In the genomic region with DNA sequence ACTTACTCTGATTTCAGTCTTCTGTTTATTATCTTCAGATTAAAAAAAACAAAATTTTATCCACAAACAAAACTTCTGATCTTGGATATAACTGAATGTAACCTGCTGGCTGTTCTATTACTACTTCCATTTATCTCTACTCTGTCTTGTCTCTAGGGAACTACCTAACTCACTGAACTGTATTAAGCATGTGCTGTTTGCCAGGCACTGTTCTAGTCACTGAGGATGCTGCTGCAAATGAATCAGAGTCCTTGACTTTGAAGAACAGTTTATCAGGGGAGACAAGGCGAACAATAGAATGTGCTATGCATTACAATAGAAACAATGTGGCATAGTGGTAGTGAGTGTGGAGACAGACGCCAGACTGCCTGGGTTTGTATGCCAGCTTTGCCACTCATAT, we compare ENCODE assay signal across 16 cellular contexts. TPM values are rescaled to one million over a fixed set of nuclear protein-coding genes. Genes with fewer than 3 reads are reported as not detected.
A peak's percentile ranks its signal among the peaks of the same experiment; 100 is the strongest.
DNase-seq lines count a peak whose midpoint lies in the region; ATAC-seq and TF ChIP-seq lines count a peak whose summit lies in the region.
"Had no signal": no experiment of that assay in that cellular context is flagged by ENCODE, and none has a peak within 500 bp of the region (broad histone marks: within the 10 kb centered on the region; RNA-seq: fewer than 3 reads in every experiment).

No MANE protein-coding gene starts in this region.

- no peak overlapping the region for H2BK120ac ChIP-seq in neuronal stem cell (ENCODE audit: low read depth, low read length)

- peak overlapping the region; percentile 95 to 99 (median 97); a peak in 19 of 22 replicates for H3K27ac ChIP-seq in BLaER1 treated with 17β-estradiol and CSF1 and Interleukin-3, amounts not matched to agents 10 nM and 100 nM
- H3K27ac ChIP-seq in GM23338 (ENCODE audit: low read depth) (no peak overlapping the region), neuronal stem cell (replicated peaks; ENCODE audit: low read length) (no peak overlapping the region)

- H3K27me3 Mint-ChIP-seq in GM23338 (ENCODE audit: insufficient read depth, low read depth, poor library complexity) = peaks cover 4% of the 10 kb centered on the region
- peaks cover 4% of the 10 kb centered on the region for H3K27me3 Mint-ChIP-seq in activated naive CD8-positive, alpha-beta T cell treated with anti-CD3 and anti-CD28 coated beads, Interleukin-2, amount 10 ng/mL, durations not matched to agents 7 days and 5 days
- no peaks in the 10 kb centered on the region for H3K27me3 Mint-ChIP-seq in neural crest cell (ENCODE audit: low read depth)
- H3K27me3 Mint-ChIP-seq in CD14-positive monocyte (ENCODE audit: low read depth in 3 of 3) = no peaks in the 10 kb centered on the region

- H3K23ac ChIP-seq in neuronal stem cell (ENCODE audit: low read depth, low read length, poor library complexity) = no peak overlapping the region

- H4K20me1 ChIP-seq in BLaER1 treated with 17β-estradiol and CSF1 and Interleukin-3, amounts not matched to agents 10 nM and 100 nM = peaks cover 0 to 11% (median 7%) of the 10 kb centered on the region in 11 experiments; a peak in 10 of 22 replicates
- 0 out of 2 replicates have a peak, but pooled peaks cover 3% of the 10 kb centered on the region for H4K20me1 ChIP-seq in GM23338 (replicated peaks; ENCODE audit: insufficient read depth)

- no peak overlapping the region for H3K4me3 ChIP-seq in BLaER1 treated with 17β-estradiol and CSF1 and Interleukin-3, amounts not matched to agents 10 nM and 100 nM
- H3K4me3 ChIP-seq in GM23338 (no peak overlapping the region), neuronal stem cell (ENCODE audit: low read length in 2 of 2) (no peak overlapping the region)

- H3K4ac ChIP-seq in neuronal stem cell (ENCODE audit: low read length) = no peak overlapping the region

- no peaks in the 10 kb centered on the region for H3K27me3 ChIP-seq in BLaER1 treated with 17β-estradiol and CSF1 and Interleukin-3, amounts not matched to agents 10 nM and 100 nM
- H3K27me3 ChIP-seq in GM23338 (ENCODE audit: insufficient read depth) = no peaks in the 10 kb centered on the region
- no peaks in the 10 kb centered on the region for H3K27me3 ChIP-seq in neuronal stem cell (ENCODE audit: control insufficient read depth in 3 of 3, insufficient read depth in 3 of 3, low read depth in 1 of 3, low read length in 3 of 3)

- peaks cover 22% of the 10 kb centered on the region for H3K79me2 ChIP-seq in GM23338 (replicated peaks; ENCODE audit: insufficient read depth)

- peak overlapping the region; percentile 77 to 98 (median 92) for H3K4me2 ChIP-seq in BLaER1 treated with 17β-estradiol and CSF1 and Interleukin-3, amounts not matched to agents 10 nM and 100 nM
- no peak overlapping the region for H3K4me2 ChIP-seq in GM23338
- no peak overlapping the region for H3K4me2 ChIP-seq in neuronal stem cell (ENCODE audit: insufficient read depth, low read length, poor library complexity, severe bottlenecking)

- no peaks in the 10 kb centered on the region for H3K9me3 Mint-ChIP-seq in GM23338
- no peaks in the 10 kb centered on the region for H3K9me3 Mint-ChIP-seq in activated naive CD8-positive, alpha-beta T cell treated with anti-CD3 and anti-CD28 coated beads, Interleukin-2, amount 10 ng/mL, durations not matched to agents 7 days and 5 days
- no peaks in the 10 kb centered on the region for H3K9me3 Mint-ChIP-seq in neural crest cell
- H3K9me3 Mint-ChIP-seq in CD14-positive monocyte = no peaks in the 10 kb centered on the region

- ATAC-seq in GM23338 = no peak
- no peak for ATAC-seq in activated naive CD8-positive, alpha-beta T cell treated with anti-CD3 and anti-CD28 coated beads, Interleukin-2, amount 10 ng/mL, durations not matched to agents 7 days and 5 days (ENCODE audit: low read depth)

- H3K9me2 ChIP-seq in GM23338 (ENCODE audit: insufficient read depth) = no peaks in the 10 kb centered on the region

- H3K36me3 Mint-ChIP-seq in GM23338 (ENCODE audit: low read depth) (peaks cover 14% of the 10 kb centered on the region; the same call in 2 of the 3 replicates), neural crest cell (ENCODE audit: low read depth) (peaks cover 2% of the 10 kb centered on the region), CD14-positive monocyte (peaks cover 2 to 4% of the 10 kb centered on the region in 2 donors)
- H3K36me3 Mint-ChIP-seq in activated naive CD8-positive, alpha-beta T cell treated with anti-CD3 and anti-CD28 coated beads, Interleukin-2, amount 10 ng/mL, durations not matched to agents 7 days and 5 days = peaks cover 2% of the 10 kb centered on the region

- H4K91ac ChIP-seq in neuronal stem cell (ENCODE audit: low read depth, low read length, poor library complexity) = no peak overlapping the region

- DNase-seq in GM23338 (ENCODE audit: low spot score) (peak; percentile 44), neural crest cell (ENCODE audit: low read depth, low spot score) (no peak), NCI-H82 treated with DMSO at 0.1 percent for 48 hours (lab: John Stamatoyannopoulos, UW; ENCODE audit: unreplicated experiment) (no peak), neuronal stem cell (ENCODE audit: low spot score) (no peak), CD14-positive monocyte (ENCODE audit: low spot score) (no peak)
- no peak for DNase-seq in activated naive CD8-positive, alpha-beta T cell treated with anti-CD3 and anti-CD28 coated beads, Interleukin-2, amount 10 ng/mL, durations not matched to agents 7 days and 5 days
- DNase-seq: activated CD8-positive, alpha-beta memory T cell treated with anti-CD3 and anti-CD28 coated beads, Interleukin-2, amount 50 U/mL, for 48 hours; foreskin fibroblast; IMR-90; midbrain; NCI-H1436 treated with DMSO at 0.1 percent for 48 hours; NCI-H526; stimulated activated CD4-positive, alpha-beta T cell treated with anti-CD3 and anti-CD28 coated beads, Interleukin-1b, Interleukin-23, amount 100 ng/mL, for 48 hours; T-helper 9 cell had no signal

- H3K4me3 Mint-ChIP-seq in GM23338 (no peak overlapping the region), neural crest cell (peak overlapping the region; percentile 41), CD14-positive monocyte (no peak overlapping the region)
- peak overlapping the region; percentile 31 for H3K4me3 Mint-ChIP-seq in activated naive CD8-positive, alpha-beta T cell treated with anti-CD3 and anti-CD28 coated beads, Interleukin-2, amount 10 ng/mL, durations not matched to agents 7 days and 5 days

- POLR2A ChIA-PET in activated naive CD8-positive, alpha-beta T cell treated with anti-CD3 and anti-CD28 coated beads, Interleukin-2, amount 10 ng/mL, durations not matched to agents 7 days and 5 days (lab: Charles Lee) = no interaction called here

- no peaks in the 10 kb centered on the region for H3K9me3 ChIP-seq in BLaER1 treated with 17β-estradiol and CSF1 and Interleukin-3, amounts not matched to agents 10 nM and 100 nM (replicated peaks in 1 of 11)
- H3K9me3 ChIP-seq in neuronal stem cell (replicated peaks in 1 of 2; ENCODE audit: control insufficient read depth in 2 of 2, insufficient read depth in 1 of 2, low read depth in 1 of 2, low read length in 2 of 2) = no peaks in the 10 kb centered on the region

- no peak overlapping the region for H3K18ac ChIP-seq in neuronal stem cell (ENCODE audit: low read length)

- H3K36me3 ChIP-seq in BLaER1 treated with 17β-estradiol and CSF1 and Interleukin-3, amounts not matched to agents 10 nM and 100 nM = peaks cover 0 to 12% (median 9%) of the 10 kb centered on the region in 11 experiments; a peak in 12 of 22 replicates
- H3K36me3 ChIP-seq in GM23338 (ENCODE audit: insufficient read depth) (no peaks in the 10 kb centered on the region), neuronal stem cell (replicated peaks in 1 of 2; ENCODE audit: control insufficient read depth in 2 of 2, insufficient read depth in 2 of 2, low read length in 2 of 2) (peaks cover 2 to 9% of the 10 kb centered on the region in 2 donors)

- H2BK5ac ChIP-seq in neuronal stem cell (ENCODE audit: low read length) = no peak overlapping the region

- TF ChIP-seq CTCF in GM23338 (conservative IDR thresholded peaks at IDR 0.05; ENCODE audit: low read depth in 2 of 2) (no peak), neural crest cell (conservative IDR thresholded peaks at IDR 0.05) (no peak), CD14-positive monocyte (IDR thresholded peaks at IDR 0.05) (no peak)

- no peak overlapping the region for H3K14ac ChIP-seq in neuronal stem cell (ENCODE audit: low read length)

- no peak overlapping the region for H2BK12ac ChIP-seq in neuronal stem cell (ENCODE audit: low read length)

- H2BK15ac ChIP-seq in neuronal stem cell (ENCODE audit: low read length) = no peak overlapping the region

- H3K79me1 ChIP-seq in neuronal stem cell (ENCODE audit: low read depth, low read length) = no peaks in the 10 kb centered on the region

- WGBS in neuronal stem cell (ENCODE audit: extremely low coverage in 2 of 2, insufficient read length in 2 of 2, insufficient replicate concordance in 1 of 2), 2 donors = no CpG with 5 or more reads among the region's 2 CpGs

- no peak overlapping the region for H2AFZ ChIP-seq in GM23338
- no peak overlapping the region for H2AFZ ChIP-seq in neuronal stem cell (ENCODE audit: low read length)

- 0 out of 2 replicates have a peak, but pooled peaks cover 10% of the 10 kb centered on the region for H3F3A ChIP-seq in GM23338 (replicated peaks; ENCODE audit: low read depth)

- H2AK5ac ChIP-seq in neuronal stem cell (ENCODE audit: low read depth, low read length) = no peak overlapping the region

- H3K4me1 ChIP-seq in BLaER1 treated with 17β-estradiol and CSF1 and Interleukin-3, amounts not matched to agents 10 nM and 100 nM = peaks cover 46 to 56% (median 50%) of the 10 kb centered on the region in 10 experiments
- peaks cover 5% of the 10 kb centered on the region for H3K4me1 ChIP-seq in GM23338 (ENCODE audit: insufficient read depth)
- H3K4me1 ChIP-seq in neuronal stem cell (ENCODE audit: control insufficient read depth in 2 of 2, insufficient read depth in 1 of 2, low read depth in 1 of 2, low read length in 2 of 2) = peaks cover 5 to 9% of the 10 kb centered on the region in 2 donors

- H3K27ac Mint-ChIP-seq in GM23338 (no peak overlapping the region), neural crest cell (ENCODE audit: unreplicated experiment) (no peak overlapping the region), CD14-positive monocyte (peak overlapping the region in 3 of 7 donors; percentile 6 to 96 (median 50))
- peak overlapping the region; percentile 60 for H3K27ac Mint-ChIP-seq in activated naive CD8-positive, alpha-beta T cell treated with anti-CD3 and anti-CD28 coated beads, Interleukin-2, amount 10 ng/mL, durations not matched to agents 7 days and 5 days

- intact Hi-C loops in CD14-positive monocyte (cut with micrococcal nuclease) = no loop called here

- H3K4me1 Mint-ChIP-seq in GM23338 (peaks cover 30% of the 10 kb centered on the region), neural crest cell (peaks cover 36% of the 10 kb centered on the region), CD14-positive monocyte (peaks cover 28% of the 10 kb centered on the region)
- H3K4me1 Mint-ChIP-seq in activated naive CD8-positive, alpha-beta T cell treated with anti-CD3 and anti-CD28 coated beads, Interleukin-2, amount 10 ng/mL, durations not matched to agents 7 days and 5 days = peaks cover 20% of the 10 kb centered on the region

- peak overlapping the region in 4 of 11 experiments; percentile 96 to 98 (median 96); a peak in 4 of 22 replicates for H3K9ac ChIP-seq in BLaER1 treated with 17β-estradiol and CSF1 and Interleukin-3, amounts not matched to agents 10 nM and 100 nM
- H3K9ac ChIP-seq in neuronal stem cell (ENCODE audit: low read depth, low read length, poor library complexity) = no peak overlapping the region

- no peak overlapping the region for H4K8ac ChIP-seq in neuronal stem cell (ENCODE audit: low read depth, low read length)

RNA-seq across cellular contexts. Expression of gene ANKRD40, which starts 2.3 kb away (rescaled TPM):
- total RNA-seq in GM23338 (2014; rRNA removed; shearing (Covaris generic)) = 35.5 and 42.1 TPM in 2 replicates
- polyA plus RNA-seq in GM23338 (2016; fragmentation: Nextera tagmentation; extraction: Ambion mirVana) = 19.0 and 19.8 TPM in 2 replicates
- total RNA-seq in activated naive CD8-positive, alpha-beta T cell treated with anti-CD3 and anti-CD28 coated beads, Interleukin-2, amount 10 ng/mL, durations not matched to agents 7 days and 5 days = 10 to 100 TPM; 30.3 to 31.4 TPM
- 62.0 and 64.0 TPM in 2 replicates for total RNA-seq in neural crest cell
- 45.4 TPM for polyA plus RNA-seq in neuronal stem cell (2013, experiment 1 of 2)
- polyA plus RNA-seq in neuronal stem cell (2013, experiment 2 of 2) = 45.9 TPM
- 1 to 10 TPM; 3.4 TPM for polyA plus RNA-seq in CD14-positive monocyte

RNA-seq across cellular contexts. Expression of gene LUC7L3, which starts 9.4 kb away (rescaled TPM):
- total RNA-seq in GM23338 (2014; rRNA removed; shearing (Covaris generic)) = 58.0 and 69.3 TPM in 2 replicates
- polyA plus RNA-seq in GM23338 (2016; fragmentation: Nextera tagmentation; extraction: Ambion mirVana) (369 and 501 TPM in 2 replicates), CD14-positive monocyte (10 to 100 TPM; 14.6 to 17.1 TPM)
- 100 to 1,000 TPM; 184 to 200 TPM for total RNA-seq in activated naive CD8-positive, alpha-beta T cell treated with anti-CD3 and anti-CD28 coated beads, Interleukin-2, amount 10 ng/mL, durations not matched to agents 7 days and 5 days
- 175 and 188 TPM in 2 replicates for total RNA-seq in neural crest cell
- polyA plus RNA-seq in neuronal stem cell (2013, experiment 1 of 2) = 430 TPM
- polyA plus RNA-seq in neuronal stem cell (2013, experiment 2 of 2) = 437 TPM

RNA-seq across cellular contexts. Expression of gene ANKRD40CL, which starts 57.3 kb away (rescaled TPM):
- total RNA-seq in GM23338 (2014; rRNA removed; shearing (Covaris generic)) = not detected in 2 replicates
- polyA plus RNA-seq in GM23338 (2016; fragmentation: Nextera tagmentation; extraction: Ambion mirVana) = not detected in 2 replicates
- total RNA-seq in activated naive CD8-positive, alpha-beta T cell treated with anti-CD3 and anti-CD28 coated beads, Interleukin-2, amount 10 ng/mL, durations not matched to agents 7 days and 5 days = not detected
- total RNA-seq in neural crest cell = not detected in 2 replicates
- not detected for polyA plus RNA-seq in neuronal stem cell (2013, experiment 1 of 2)
- not detected for polyA plus RNA-seq in neuronal stem cell (2013, experiment 2 of 2)
- not detected for polyA plus RNA-seq in CD14-positive monocyte
- total RNA-seq: IMR-90, pulmonary artery endothelial cell had no signal
- polyA plus RNA-seq: IMR-90 had no signal

Comparison
In these comparisons a context has a peak if more than half of its experiments do, and no peak if none do; other contexts are left out.
1. H3K27ac ChIP-seq: peak in BLaER1 treated with 17β-estradiol and CSF1 and Interleukin-3, amounts not matched to agents 10 nM and 100 nM (11 of 11); none in GM23338 (single experiment) and neuronal stem cell (single experiment).
2. H3K4me2 ChIP-seq: peak in BLaER1 treated with 17β-estradiol and CSF1 and Interleukin-3, amounts not matched to agents 10 nM and 100 nM (11 of 11); none in GM23338 (single experiment) and neuronal stem cell (single experiment).
3. H3K4me3 Mint-ChIP-seq: peak in activated naive CD8-positive, alpha-beta T cell treated with anti-CD3 and anti-CD28 coated beads, Interleukin-2, amount 10 ng/mL, durations not matched to agents 7 days and 5 days (single experiment) and neural crest cell (single experiment); none in GM23338 (single experiment) and CD14-positive monocyte (0 of 2).